ENCODE assay signal across 23 cellular contexts in the genomic region with DNA sequence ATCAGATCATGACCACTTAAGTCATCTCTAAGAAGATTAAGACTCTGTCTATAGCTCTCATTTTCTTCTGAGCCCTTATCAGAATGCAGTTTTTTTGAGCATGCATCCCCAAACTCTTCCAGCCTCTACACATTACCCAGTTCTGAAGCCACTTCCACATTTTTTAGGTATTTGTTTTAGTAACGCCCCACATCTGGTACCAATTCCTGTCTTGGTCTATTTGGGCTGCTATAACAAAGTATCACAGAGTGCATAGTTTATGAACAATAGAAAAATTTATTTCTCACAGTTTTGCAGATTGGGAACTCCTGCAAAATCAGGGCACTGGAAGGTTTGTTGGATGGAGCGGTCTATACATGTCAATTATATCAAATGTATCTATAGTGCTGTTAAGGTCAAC.
"Had no signal": no experiment of that assay in that cellular context is flagged by ENCODE, and none has a peak within 500 bp of the region (broad histone marks: within the 10 kb centered on the region; RNA-seq: fewer than 3 reads in every experiment).

No MANE protein-coding gene starts in this region.

- ATAC-seq: natural killer cell; right lobe of liver; stimulated activated naive B cell treated with anti-CD40 and anti-IgM and Interleukin-4, amounts not matched to agents 10 μg/mL and 1 μg/mL and 100 μg/mL, for 72 hours; stimulated activated naive CD8-positive, alpha-beta T cell treated with anti-CD3 and anti-CD28 coated beads, Interleukin-15, Interleukin-2, amounts not matched to agents 100 U/mL and 50 U/mL, for 24 hours had no signal

- H3K9ac ChIP-seq: neural progenitor cell had no signal

- H2AFZ ChIP-seq: neural progenitor cell had no signal

- DNase-seq: islet precursor cell; left ventricle myocardium inferior; mesendoderm; naive B cell; natural killer cell; nephron progenitor cell; ovary; right lobe of liver; stimulated activated CD4-positive, alpha-beta T cell treated with anti-CD3 and anti-CD28 coated beads, Interleukin-1b, Interleukin-23, amount 100 ng/mL, for 48 hours; stimulated activated CD4-positive, alpha-beta T cell treated with anti-CD3 and anti-CD28 coated beads, Interleukin-2, amount 100 ng/mL, for 48 hours; stimulated activated CD4-positive, alpha-beta T cell treated with anti-CD3 and anti-CD28 coated beads, Interleukin-4, amount 100 ng/mL, for 4 hours; stimulated activated naive B cell treated with anti-CD40 and anti-IgM and Interleukin-4, amounts not matched to agents 10 μg/mL and 1 μg/mL and 100 μg/mL, for 72 hours; stimulated activated naive CD8-positive, alpha-beta T cell treated with anti-CD3 and anti-CD28 coated beads, Interleukin-15, Interleukin-2, amounts not matched to agents 100 U/mL and 50 U/mL, for 24 hours; stomach; thyroid gland; transverse colon; upper lobe of left lung had no signal

- H3K27me3 ChIP-seq: neural progenitor cell, ovary, right atrium auricular region, right lobe of liver, stomach, testis, thyroid gland, transverse colon, upper lobe of left lung, vagina had no signal

- H3K4me2 ChIP-seq: neural progenitor cell, smooth muscle cell had no signal

- H3K4me1 ChIP-seq: neural progenitor cell, right atrium auricular region, right lobe of liver, stomach, testis, thyroid gland, transverse colon, upper lobe of left lung, vagina had no signal

- H3K4me3 ChIP-seq: left ventricle myocardium inferior, lung, neural progenitor cell, ovary, right atrium auricular region, right lobe of liver, smooth muscle cell, stomach, testis, thyroid gland, transverse colon, upper lobe of left lung, vagina had no signal

- H3K27ac ChIP-seq: left ventricle myocardium inferior, neural progenitor cell, ovary, right atrium auricular region, right lobe of liver, stomach, testis, thyroid gland, transverse colon, upper lobe of left lung, vagina had no signal

- H3K36me3 ChIP-seq: left ventricle myocardium inferior, neural progenitor cell, ovary, right atrium auricular region, right lobe of liver, stomach, thyroid gland, transverse colon, upper lobe of left lung, vagina had no signal

- H3K9me3 ChIP-seq: left ventricle myocardium inferior, ovary, right atrium auricular region, stomach, testis, thyroid gland, transverse colon, upper lobe of left lung, vagina had no signal
